Comparison of ENCODE assay signal across 12 cellular contexts in genomic region chr3:42819351-42819965, GRCh38. TPM values are rescaled to one million over a fixed set of nuclear protein-coding genes. Genes with fewer than 3 reads are reported as not detected.
DNase-seq lines count a peak whose midpoint lies in the region; ATAC-seq and FAIRE-seq lines count a peak whose summit lies in the region.
"Had no signal": no experiment of that assay in that cellular context is flagged by ENCODE, and none has a peak within 500 bp of the region (broad histone marks: within the 10 kb centered on the region; RNA-seq: fewer than 3 reads in every experiment).

No MANE protein-coding gene starts in this region.

- no peaks in the 10 kb centered on the region for H3K9me3 Mint-ChIP-seq in activated naive CD8-positive, alpha-beta T cell treated with anti-CD3 and anti-CD28 coated beads for 36 hours
- H3K9me3 Mint-ChIP-seq: activated CD4-positive, alpha-beta memory T cell treated with anti-CD3 and anti-CD28 coated beads, Interleukin-2, amount 10 ng/mL, durations not matched to agents 7 days and 5 days had no signal

- H3K4me1 Mint-ChIP-seq in activated naive CD8-positive, alpha-beta T cell treated with anti-CD3 and anti-CD28 coated beads for 36 hours: no peaks in the 10 kb centered on the region

- H3K27me3 Mint-ChIP-seq in activated naive CD8-positive, alpha-beta T cell treated with anti-CD3 and anti-CD28 coated beads for 36 hours: no peaks in the 10 kb centered on the region

- FAIRE-seq in frontal cortex (lab: Jason Lieb, UNC): no peak

- no peaks in the 10 kb centered on the region for H3K36me3 Mint-ChIP-seq in activated naive CD8-positive, alpha-beta T cell treated with anti-CD3 and anti-CD28 coated beads for 36 hours

- H3K4me3 Mint-ChIP-seq in activated naive CD8-positive, alpha-beta T cell treated with anti-CD3 and anti-CD28 coated beads for 36 hours: no peak overlapping the region
- H3K4me3 Mint-ChIP-seq: activated CD4-positive, alpha-beta memory T cell treated with anti-CD3 and anti-CD28 coated beads, Interleukin-2, amount 10 ng/mL, durations not matched to agents 7 days and 5 days; activated naive CD8-positive, alpha-beta T cell had no signal

- DNase-seq in COR-L47 (lab: John Stamatoyannopoulos, UW) (peak; percentile 43), NCI-H2081 treated with DMSO at 0.1 percent for 48 hours (lab: John Stamatoyannopoulos, UW) (peak; percentile 85), SHP77 treated with DMSO at 0.1 percent for 48 hours (lab: John Stamatoyannopoulos, UW) (peak; percentile 86), kidney tubule cell (ENCODE audit: low spot score) (peak; percentile 48), frontal cortex (ENCODE audit: low spot score in 2 of 2) (no peak)
- DNase-seq in activated naive CD8-positive, alpha-beta T cell treated with anti-CD3 and anti-CD28 coated beads for 36 hours: no peak
- DNase-seq: activated CD4-positive, alpha-beta memory T cell treated with anti-CD3 and anti-CD28 coated beads, Interleukin-2, amount 10 ng/mL, durations not matched to agents 7 days and 5 days; KG1; stimulated activated CD4-positive, alpha-beta T cell treated with anti-CD3 and anti-CD28 coated beads, Interleukin-4, amount 100 ng/mL, for 4 hours had no signal

- no peak overlapping the region for H3K27ac Mint-ChIP-seq in activated naive CD8-positive, alpha-beta T cell treated with anti-CD3 and anti-CD28 coated beads for 36 hours
- H3K27ac Mint-ChIP-seq: activated CD4-positive, alpha-beta memory T cell treated with anti-CD3 and anti-CD28 coated beads, Interleukin-2, amount 10 ng/mL, durations not matched to agents 7 days and 5 days; activated naive CD8-positive, alpha-beta T cell had no signal

- ATAC-seq in GM21381 (IDR thresholded peaks at IDR 0.05; ENCODE audit: unreplicated experiment) (no peak), HG02884 (IDR thresholded peaks at IDR 0.05; ENCODE audit: unreplicated experiment) (no peak)

RNA-seq across cellular contexts. Expression of gene ACKR2, which starts 10.2 kb away (rescaled TPM):
- 1 to 10 TPM; 2.8 to 2.9 TPM for total RNA-seq in activated naive CD8-positive, alpha-beta T cell treated with anti-CD3 and anti-CD28 coated beads for 36 hours
- not detected for total RNA-seq in frontal cortex

RNA-seq across cellular contexts. Expression of gene HIGD1A, which starts 15.2 kb away (rescaled TPM):
- 10 to 100 TPM; 83.1 to 85.3 TPM for total RNA-seq in activated naive CD8-positive, alpha-beta T cell treated with anti-CD3 and anti-CD28 coated beads for 36 hours
- 127 TPM for total RNA-seq in frontal cortex

RNA-seq across cellular contexts. Expression of gene CCDC13, which starts 46.4 kb away (rescaled TPM):
- total RNA-seq in activated naive CD8-positive, alpha-beta T cell treated with anti-CD3 and anti-CD28 coated beads for 36 hours: under 1 TPM in 1 of 2 experiments, not detected in 1; 0.49 TPM
- 2.4 TPM for total RNA-seq in frontal cortex

RNA-seq across cellular contexts. Expression of gene CYP8B1, which starts 56.2 kb away (rescaled TPM):
- not detected for total RNA-seq in activated naive CD8-positive, alpha-beta T cell treated with anti-CD3 and anti-CD28 coated beads for 36 hours
- total RNA-seq in frontal cortex: not detected
- total RNA-seq: activated CD4-positive, alpha-beta memory T cell treated with anti-CD3 and anti-CD28 coated beads, Interleukin-2, amount 10 ng/mL, durations not matched to agents 7 days and 5 days had no signal

Comparison
In these comparisons a context has a peak if more than half of its experiments do, and no peak if none do; other contexts are left out.
1. DNase-seq: peak in COR-L47 (single experiment), NCI-H2081 treated with DMSO at 0.1 percent for 48 hours (single experiment), SHP77 treated with DMSO at 0.1 percent for 48 hours (single experiment) and kidney tubule cell (single experiment); none in activated naive CD8-positive, alpha-beta T cell treated with anti-CD3 and anti-CD28 coated beads for 36 hours (single experiment) and frontal cortex (0 of 2).